In the genomic region with DNA sequence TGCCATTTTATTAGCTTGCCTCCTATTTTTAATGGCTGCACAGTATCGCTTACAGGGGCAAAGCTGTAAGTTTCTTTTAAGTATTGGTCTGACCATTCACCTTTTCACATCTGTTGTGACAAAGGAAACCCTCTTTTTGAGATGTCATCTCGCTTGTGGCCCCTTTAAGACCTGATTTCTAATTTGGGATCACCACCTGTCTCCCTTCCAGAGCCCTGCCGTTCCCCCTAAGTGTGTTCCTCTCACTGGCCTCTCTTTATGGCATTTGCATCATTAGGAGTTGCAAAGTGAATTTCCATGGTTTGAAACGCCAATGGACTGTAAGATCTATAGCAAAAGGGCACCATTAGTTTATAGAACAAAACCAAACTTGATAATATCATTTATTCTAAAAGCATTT, we compare ENCODE assay signal across 11 cellular contexts. TPM values are rescaled to one million over a fixed set of nuclear protein-coding genes. Genes with fewer than 3 reads are reported as not detected.
DNase-seq lines count a peak whose midpoint lies in the region; ATAC-seq, FAIRE-seq and TF ChIP-seq lines count a peak whose summit lies in the region.
"Had no signal": no experiment of that assay in that cellular context is flagged by ENCODE, and none has a peak within 500 bp of the region (broad histone marks: within the 10 kb centered on the region; RNA-seq: fewer than 3 reads in every experiment).

No MANE protein-coding gene starts in this region.

- ATAC-seq in activated CD8-positive, alpha-beta T cell treated with anti-CD3 and anti-CD28 coated beads for 36 hours = no peak
- ATAC-seq in activated CD8-positive, alpha-beta T cell treated with anti-CD3 and anti-CD28 coated beads, Interleukin-2, amount 10 ng/mL, durations not matched to agents 7 days and 5 days = no peak
- ATAC-seq in HepG2 (no peak), thoracic aorta (ENCODE audit: insufficient number of reproducible peaks, low FRiP score, low read depth) (no peak), GM21360 (IDR thresholded peaks at IDR 0.05; ENCODE audit: unreplicated experiment) (no peak), body of pancreas (no peak)

- peaks cover 0 to 5% of the 10 kb centered on the region in 2 donors for H3K9me3 ChIP-seq in ascending aorta
- peaks cover 20% of the 10 kb centered on the region for H3K9me3 ChIP-seq in HepG2 (ENCODE audit: low read length)
- no peaks in the 10 kb centered on the region for H3K9me3 ChIP-seq in thoracic aorta
- no peaks in the 10 kb centered on the region for H3K9me3 ChIP-seq in body of pancreas

- peaks cover 4% of the 10 kb centered on the region; the same call in 1 of the 2 replicates for H4K20me1 ChIP-seq in HepG2 (ENCODE audit: insufficient read depth, low read length)

- no peaks in the 10 kb centered on the region for H3K36me3 Mint-ChIP-seq in activated CD8-positive, alpha-beta T cell treated with anti-CD3 and anti-CD28 coated beads for 36 hours (ENCODE audit: low read depth)
- H3K36me3 Mint-ChIP-seq in activated CD8-positive, alpha-beta T cell treated with anti-CD3 and anti-CD28 coated beads, Interleukin-2, amount 10 ng/mL, durations not matched to agents 7 days and 5 days (ENCODE audit: low read depth) = no peaks in the 10 kb centered on the region

- TF ChIP-seq POLR2A in HepG2 (IDR thresholded peaks at IDR 0.05; ENCODE audit: insufficient read depth in 1 of 2, low read depth in 2 of 2, low read length in 2 of 2) (no peak), body of pancreas (IDR thresholded peaks at IDR 0.05) (no peak)

- H3K27me3 Mint-ChIP-seq in activated CD8-positive, alpha-beta T cell treated with anti-CD3 and anti-CD28 coated beads for 36 hours = peaks cover 54% of the 10 kb centered on the region
- H3K27me3 Mint-ChIP-seq in activated CD8-positive, alpha-beta T cell treated with anti-CD3 and anti-CD28 coated beads, Interleukin-2, amount 10 ng/mL, durations not matched to agents 7 days and 5 days (ENCODE audit: low read depth) = peaks cover 40% of the 10 kb centered on the region

- no peak for TF ChIP-seq CTCF in activated CD8-positive, alpha-beta T cell treated with anti-CD3 and anti-CD28 coated beads for 36 hours (IDR thresholded peaks at IDR 0.05)
- TF ChIP-seq CTCF in ascending aorta (IDR thresholded peaks at IDR 0.05) = no peak
- no peak for TF ChIP-seq CTCF in HepG2 (CRISPR knock-in tag; IDR thresholded peaks at IDR 0.05)
- no peak for TF ChIP-seq CTCF in thoracic aorta (IDR thresholded peaks at IDR 0.05)
- TF ChIP-seq CTCF in body of pancreas (IDR thresholded peaks at IDR 0.05) = no peak

- H3K27ac Mint-ChIP-seq in activated CD8-positive, alpha-beta T cell treated with anti-CD3 and anti-CD28 coated beads for 36 hours = no peak overlapping the region
- H3K27ac Mint-ChIP-seq in activated CD8-positive, alpha-beta T cell treated with anti-CD3 and anti-CD28 coated beads, Interleukin-2, amount 10 ng/mL, durations not matched to agents 7 days and 5 days = no peak overlapping the region

- no peak for TF ChIP-seq EP300 in HepG2 (IDR thresholded peaks at IDR 0.05; ENCODE audit: low read depth in 2 of 2, low read length in 2 of 2)
- no peak for TF ChIP-seq EP300 in HepG2 (CRISPR knock-in tag; IDR thresholded peaks at IDR 0.05; ENCODE audit: borderline replicate concordance)

- H3K27me3 ChIP-seq in ascending aorta = no peaks in the 10 kb centered on the region
- H3K27me3 ChIP-seq in HepG2 (ENCODE audit: control insufficient read depth in 1 of 2, insufficient read depth in 2 of 2, low read length in 2 of 2) = no peaks in the 10 kb centered on the region
- H3K27me3 ChIP-seq in thoracic aorta (replicated peaks; ENCODE audit: insufficient read depth) = no peaks in the 10 kb centered on the region
- H3K27me3 ChIP-seq in body of pancreas = no peaks in the 10 kb centered on the region

- BruUV-seq in HepG2 (replicated peaks; lab: Mats Ljungman, UMichigan) = TSS peak; percentile 53

- H3K79me2 ChIP-seq in HepG2 (ENCODE audit: insufficient read depth, low read length) = peaks cover 51% of the 10 kb centered on the region

- H3K4me3 ChIP-seq in ascending aorta = peak overlapping the region; percentile 90 to 97
- peak overlapping the region; percentile 79 to 91 (median 87) for H3K4me3 ChIP-seq in HepG2 (replicated peaks in 1 of 3; ENCODE audit: insufficient read depth in 1 of 3, low read depth in 2 of 3, low read length in 3 of 3)
- peak overlapping the region; percentile 79 for H3K4me3 ChIP-seq in thoracic aorta
- no peak overlapping the region for H3K4me3 ChIP-seq in body of pancreas

- no peaks in the 10 kb centered on the region for H3K36me3 ChIP-seq in ascending aorta
- peaks cover 3 to 7% of the 10 kb centered on the region in 2 experiments; a peak in 4 of 5 replicates for H3K36me3 ChIP-seq in HepG2 (replicated peaks in 1 of 2; ENCODE audit: control insufficient read depth in 1 of 2, insufficient read depth in 2 of 2, low read length in 2 of 2)
- no peaks in the 10 kb centered on the region for H3K36me3 ChIP-seq in thoracic aorta
- no peaks in the 10 kb centered on the region for H3K36me3 ChIP-seq in body of pancreas (replicated peaks in 1 of 2; ENCODE audit: insufficient read depth in 1 of 2, low read depth in 2 of 2)

- peaks cover 0 to 16% of the 10 kb centered on the region in 2 donors for H3K4me1 ChIP-seq in ascending aorta
- peaks cover 64% of the 10 kb centered on the region for H3K4me1 ChIP-seq in HepG2 (ENCODE audit: insufficient read depth, low read length)
- peaks cover 3 to 37% of the 10 kb centered on the region in 2 donors for H3K4me1 ChIP-seq in thoracic aorta (ENCODE audit: control insufficient read depth in 1 of 2, low read depth in 2 of 2)
- H3K4me1 ChIP-seq in body of pancreas = peaks cover 37% of the 10 kb centered on the region

- in situ Hi-C loops in HepG2 (cut with HindIII; ENCODE audit: extremely low pct_ligation_motif_present, low pct_unique_long_range_greater_than_20kb) = loop anchor here (25.0 kb wide), 1 partner anchor 415 kb away; no protein-coding TSS in a partner anchor

- FAIRE-seq in HepG2 (lab: Jason Lieb, UNC) = no peak

- no peak for DNase-seq in activated CD8-positive, alpha-beta T cell treated with anti-CD3 and anti-CD28 coated beads for 36 hours
- no peak for DNase-seq in activated CD8-positive, alpha-beta T cell treated with anti-CD3 and anti-CD28 coated beads, Interleukin-2, amount 10 ng/mL, durations not matched to agents 7 days and 5 days
- DNase-seq in ascending aorta (ENCODE audit: low spot score in 2 of 2) (no peak), HepG2 (ENCODE audit: low spot score) (no peak), thoracic aorta (ENCODE audit: low spot score) (no peak), NCI-H1417 treated with DMSO at 0.1 percent for 48 hours (lab: John Stamatoyannopoulos, UW) (no peak), body of pancreas (no peak)
- DNase-seq: activated naive CD4-positive, alpha-beta T cell treated with Interleukin-2 at 50 U/mL for 16 hours; stimulated activated CD4-positive, alpha-beta T cell treated with anti-CD3 and anti-CD28 coated beads, Interleukin-1b, Interleukin-23, amount 100 ng/mL, for 48 hours had no signal

- H2AFZ ChIP-seq in HepG2 (ENCODE audit: low read length) = no peak overlapping the region

- intact Hi-C loops in activated CD8-positive, alpha-beta T cell treated with anti-CD3 and anti-CD28 coated beads for 36 hours (cut with micrococcal nuclease) = no loop called here
- intact Hi-C loops in ascending aorta (cut with DNase I) (loop anchor here (1.0 to 5.0 kb wide), 2 partner anchors 256 to 720 kb away; partner anchors contain the start of gene STARD3NL), HepG2 (cut with micrococcal nuclease; ENCODE audit: unreplicated experiment) (no loop called here), body of pancreas (cut with DNase I) (no loop called here)

- H3K4me3 Mint-ChIP-seq in activated CD8-positive, alpha-beta T cell treated with anti-CD3 and anti-CD28 coated beads for 36 hours = peak overlapping the region; percentile 76
- H3K4me3 Mint-ChIP-seq in activated CD8-positive, alpha-beta T cell treated with anti-CD3 and anti-CD28 coated beads, Interleukin-2, amount 10 ng/mL, durations not matched to agents 7 days and 5 days = no peak overlapping the region

- POLR2A ChIA-PET in activated CD8-positive, alpha-beta T cell treated with anti-CD3 and anti-CD28 coated beads for 36 hours (lab: Charles Lee) = interaction anchor here (0.5 kb wide), 1 partner anchor 173 kb away, joined by 4 read pairs; no protein-coding TSS in a partner anchor
- POLR2A ChIA-PET in activated CD8-positive, alpha-beta T cell treated with anti-CD3 and anti-CD28 coated beads, Interleukin-2, amount 10 ng/mL, durations not matched to agents 7 days and 5 days (lab: Charles Lee) = no interaction called here
- POLR2A ChIA-PET in HepG2 (lab: Yijun Ruan, JAX) = interaction anchor here (0.8 to 3.7 kb wide), 3 partner anchors 9 to 22 kb away, joined by 4 to 68 read pairs (median 14); no protein-coding TSS in a partner anchor

- H3K9ac ChIP-seq in HepG2 (ENCODE audit: insufficient read depth, low read depth, low read length) = peak overlapping the region; percentile 97

- no peak for TF ChIP-seq RAD21 in HepG2 (CRISPR knock-in tag; IDR thresholded peaks at IDR 0.05)

- H3K9me3 Mint-ChIP-seq in activated CD8-positive, alpha-beta T cell treated with anti-CD3 and anti-CD28 coated beads for 36 hours = peaks cover 4% of the 10 kb centered on the region
- H3K9me3 Mint-ChIP-seq in activated CD8-positive, alpha-beta T cell treated with anti-CD3 and anti-CD28 coated beads, Interleukin-2, amount 10 ng/mL, durations not matched to agents 7 days and 5 days (ENCODE audit: insufficient read depth) = no peaks in the 10 kb centered on the region

- H3K4me2 ChIP-seq in HepG2 (ENCODE audit: low read depth, low read length) = peak overlapping the region; percentile 90

- peaks cover 15% of the 10 kb centered on the region for H3K4me1 Mint-ChIP-seq in activated CD8-positive, alpha-beta T cell treated with anti-CD3 and anti-CD28 coated beads for 36 hours (ENCODE audit: low read depth)
- H3K4me1 Mint-ChIP-seq in activated CD8-positive, alpha-beta T cell treated with anti-CD3 and anti-CD28 coated beads, Interleukin-2, amount 10 ng/mL, durations not matched to agents 7 days and 5 days (ENCODE audit: low read depth) = peaks cover 19% of the 10 kb centered on the region

- H3K27ac ChIP-seq in ascending aorta (peak overlapping the region in 1 of 2 donors; percentile 87), HepG2 (ENCODE audit: extremely low read length, insufficient read depth, low read length) (peak overlapping the region; percentile 89), thoracic aorta (no peak overlapping the region), body of pancreas (no peak overlapping the region)

- CTCF ChIA-PET in activated CD8-positive, alpha-beta T cell treated with anti-CD3 and anti-CD28 coated beads for 36 hours (lab: Charles Lee) = interaction anchor here (4.7 kb wide), 1 partner anchor 448 kb away, joined by 25 read pairs; no protein-coding TSS in a partner anchor
- CTCF ChIA-PET in activated CD8-positive, alpha-beta T cell treated with anti-CD3 and anti-CD28 coated beads, Interleukin-2, amount 10 ng/mL, durations not matched to agents 7 days and 5 days (lab: Charles Lee) = interaction anchor here (0.7 to 2.0 kb wide), 2 partner anchors 20 to 294 kb away, joined by 3 to 10 read pairs; no protein-coding TSS in a partner anchor
- CTCF ChIA-PET in HepG2 (lab: Yijun Ruan, JAX; ENCODE audit: low intra/inter-chr PET ratio, low total read pairs) = no interaction called here

- WGBS in HepG2 (ENCODE audit: low lambda C conversion rate) = 56% methylated on average over 4 of the region's 4 CpGs
- 50 to 64% methylated on average over 4 of the region's 4 CpGs for WGBS in body of pancreas, 2 donors

RNA-seq across cellular contexts. Expression of gene EPDR1, which starts 1.4 kb away (rescaled TPM):
- 1 to 10 TPM; 3.4 to 4.7 TPM for total RNA-seq in activated CD8-positive, alpha-beta T cell treated with anti-CD3 and anti-CD28 coated beads for 36 hours
- 1 to 10 TPM in 1 of 2 experiments, under 1 TPM in 1; 0.52 to 1.0 TPM for total RNA-seq in activated CD8-positive, alpha-beta T cell treated with anti-CD3 and anti-CD28 coated beads, Interleukin-2, amount 10 ng/mL, durations not matched to agents 7 days and 5 days
- total RNA-seq in ascending aorta (144 TPM), HepG2 (2016; rRNA removed; fragmentation: Illumina TruSeq; extraction: Trizol) (27.3 and 38.3 TPM in 2 replicates), thoracic aorta (10 to 100 TPM; 59.3 to 98.8 TPM), body of pancreas (10 to 100 TPM; 17.6 to 24.7 TPM)
- 5.5 and 6.0 TPM in 2 replicates for total RNA-seq in HepG2 (2016; cell fraction: cytosol; rRNA removed; fragmentation: Illumina TruSeq; extraction: Trizol; ENCODE audit: low read depth)
- total RNA-seq in HepG2 (2016; cell fraction: insoluble cytoplasmic fraction; rRNA removed; fragmentation: Illumina TruSeq; extraction: Trizol) = 26.6 and 39.0 TPM in 2 replicates
- total RNA-seq in HepG2 (2016; cell fraction: membrane; rRNA removed; fragmentation: Illumina TruSeq; extraction: Trizol) = 18.7 and 19.7 TPM in 2 replicates
- 31.3 and 32.0 TPM in 2 replicates for total RNA-seq in HepG2 (2016; cell fraction: nucleus; rRNA removed; fragmentation: Illumina TruSeq; extraction: Trizol)
- 48.6 and 50.2 TPM in 2 replicates for polyA plus RNA-seq in HepG2 (2011; rRNA removed)
- polyA plus RNA-seq in HepG2 (2011; cell fraction: cytosol; rRNA removed) = 39.7 and 52.6 TPM in 2 replicates
- polyA plus RNA-seq in HepG2 (2011; cell fraction: nucleus; rRNA removed) = 15.9 and 17.5 TPM in 2 replicates
- polyA plus RNA-seq in HepG2 (2012) = 42.2 and 43.1 TPM in 2 replicates
- 4.6 and 4.8 TPM in 2 replicates for polyA plus RNA-seq in HepG2 (2016; cell fraction: cytosol; fragmentation: Illumina TruSeq; extraction: Trizol; ENCODE audit: low read depth)
- 30.3 and 31.0 TPM in 2 replicates for polyA plus RNA-seq in HepG2 (2016; cell fraction: insoluble cytoplasmic fraction; fragmentation: Illumina TruSeq; extraction: Trizol; ENCODE audit: low read depth)
- 12.2 and 13.0 TPM in 2 replicates for polyA plus RNA-seq in HepG2 (2016; cell fraction: membrane; fragmentation: Illumina TruSeq; extraction: Trizol; ENCODE audit: low read depth)
- polyA plus RNA-seq in HepG2 (2016; cell fraction: nucleus; fragmentation: Illumina TruSeq; extraction: Trizol; ENCODE audit: insufficient read depth, low read depth) = 41.8 and 43.0 TPM in 2 replicates
- 22.7 and 36.9 TPM in 2 replicates for polyA minus RNA-seq in HepG2 (2011; rRNA and poly(A)+ RNA removed; ENCODE audit: low replicate concordance)
- 30.9 and 36.0 TPM in 2 replicates for polyA minus RNA-seq in HepG2 (2011; cell fraction: cytosol; rRNA and poly(A)+ RNA removed)
- 19.7 and 20.1 TPM in 2 replicates for polyA minus RNA-seq in HepG2 (2011; cell fraction: nucleus; rRNA and poly(A)+ RNA removed)

RNA-seq across cellular contexts. Expression of gene SFRP4, which starts 5.3 kb away (rescaled TPM):
- not detected for total RNA-seq in activated CD8-positive, alpha-beta T cell treated with anti-CD3 and anti-CD28 coated beads for 36 hours
- not detected for total RNA-seq in activated CD8-positive, alpha-beta T cell treated with anti-CD3 and anti-CD28 coated beads, Interleukin-2, amount 10 ng/mL, durations not matched to agents 7 days and 5 days
- total RNA-seq in ascending aorta = 25.7 TPM
- 1.2 and 1.8 TPM in 2 replicates for total RNA-seq in HepG2 (2016; rRNA removed; fragmentation: Illumina TruSeq; extraction: Trizol)
- 0.18 and 1.0 TPM in 2 replicates for total RNA-seq in HepG2 (2016; cell fraction: cytosol; rRNA removed; fragmentation: Illumina TruSeq; extraction: Trizol; ENCODE audit: low read depth)
- total RNA-seq in HepG2 (2016; cell fraction: insoluble cytoplasmic fraction; rRNA removed; fragmentation: Illumina TruSeq; extraction: Trizol) = 1.8 and 2.1 TPM in 2 replicates
- total RNA-seq in HepG2 (2016; cell fraction: membrane; rRNA removed; fragmentation: Illumina TruSeq; extraction: Trizol) = 0.87 and 1.1 TPM in 2 replicates
- 1.9 and 2.2 TPM in 2 replicates for total RNA-seq in HepG2 (2016; cell fraction: nucleus; rRNA removed; fragmentation: Illumina TruSeq; extraction: Trizol)
- 0.96 and 1.5 TPM in 2 replicates for polyA plus RNA-seq in HepG2 (2011; rRNA removed)
- polyA plus RNA-seq in HepG2 (2011; cell fraction: cytosol; rRNA removed) = 1.2 and 1.3 TPM in 2 replicates
- polyA plus RNA-seq in HepG2 (2011; cell fraction: nucleus; rRNA removed) = 2.2 and 3.0 TPM in 2 replicates
- 1.9 and 2.0 TPM in 2 replicates for polyA plus RNA-seq in HepG2 (2012)
- 0.26 and 0.75 TPM in 2 replicates for polyA plus RNA-seq in HepG2 (2016; cell fraction: cytosol; fragmentation: Illumina TruSeq; extraction: Trizol; ENCODE audit: low read depth)
- polyA plus RNA-seq in HepG2 (2016; cell fraction: insoluble cytoplasmic fraction; fragmentation: Illumina TruSeq; extraction: Trizol; ENCODE audit: low read depth) = 1.8 and 2.8 TPM in 2 replicates
- 1.2 and 1.4 TPM in 2 replicates for polyA plus RNA-seq in HepG2 (2016; cell fraction: membrane; fragmentation: Illumina TruSeq; extraction: Trizol; ENCODE audit: low read depth)
- polyA plus RNA-seq in HepG2 (2016; cell fraction: nucleus; fragmentation: Illumina TruSeq; extraction: Trizol; ENCODE audit: insufficient read depth, low read depth) = 2.7 and 3.9 TPM in 2 replicates
- 2.6 TPM in 1 of 2 replicates, not detected in the other for polyA minus RNA-seq in HepG2 (2011; rRNA and poly(A)+ RNA removed; ENCODE audit: low replicate concordance)
- 0.53 and 0.79 TPM in 2 replicates for polyA minus RNA-seq in HepG2 (2011; cell fraction: cytosol; rRNA and poly(A)+ RNA removed)
- polyA minus RNA-seq in HepG2 (2011; cell fraction: nucleus; rRNA and poly(A)+ RNA removed) = 5.5 and 6.3 TPM in 2 replicates
- 10 to 100 TPM; 53.3 to 81.6 TPM for total RNA-seq in thoracic aorta
- total RNA-seq in body of pancreas = 1 to 10 TPM; 5.3 to 9.1 TPM
- total RNA-seq: esophagus mucosa had no signal

Comparison
In these comparisons a context has a peak if more than half of its experiments do, and no peak if none do; other contexts are left out.
1. H3K4me3 ChIP-seq: peak in ascending aorta (2 of 2), HepG2 (3 of 3) and thoracic aorta (single experiment); none in body of pancreas (0 of 2).